In genomic region chr3:52396011-52396906, GRCh38 we compare ENCODE assay signal across 17 cellular contexts. TPM values are rescaled to one million over a fixed set of nuclear protein-coding genes. Genes with fewer than 3 reads are reported as not detected.
DNase-seq lines count a peak whose midpoint lies in the region; ATAC-seq and TF ChIP-seq lines count a peak whose summit lies in the region.
"Had no signal": no experiment of that assay in that cellular context is flagged by ENCODE, and none has a peak within 500 bp of the region (broad histone marks: within the 10 kb centered on the region; RNA-seq: fewer than 3 reads in every experiment).

No MANE protein-coding gene starts in this region.

- peak; percentile 54 for DNase-seq in activated effector memory CD4-positive, alpha-beta T cell treated with anti-CD3 and anti-CD28 coated beads, Interleukin-2, amount 50 U/mL, for 16 hours
- DNase-seq in activated effector memory CD4-positive, alpha-beta T cell treated with Interleukin-2 at 50 U/mL for 16 hours, result no peak
- DNase-seq in cardiac septum (ENCODE audit: low spot score) (peak; percentile 43), mucosa of descending colon (peak in 2 of 3 donors; percentile 14 to 34), upper lobe of right lung (peak; percentile 53), T-helper 17 cell (no peak), HUDEP-2 (lab: John Stamatoyannopoulos, UW; ENCODE audit: unreplicated experiment in 76 of 76) (no peak), SHP77 (lab: John Stamatoyannopoulos, UW) (no peak)
- DNase-seq: 8988T, HFFc6, NCI-H1417 treated with DMSO at 0.1 percent for 48 hours, NCI-H1930, NCI-H226, NCI-H524 treated with DMSO at 0.1 percent for 48 hours, PC-3, RPMI8226 had no signal

- H3K27me3 Mint-ChIP-seq in T-helper 17 cell, result no peaks in the 10 kb centered on the region

- no peak overlapping the region for H3K4me3 Mint-ChIP-seq in T-helper 17 cell
- H3K4me3 Mint-ChIP-seq: HFFc6 had no signal

- H3K4me1 ChIP-seq in mucosa of descending colon (ENCODE audit: low read depth), result peaks cover 7% of the 10 kb centered on the region
- H3K4me1 ChIP-seq in upper lobe of right lung, result no peaks in the 10 kb centered on the region

- H3K36me3 ChIP-seq in mucosa of descending colon (ENCODE audit: low read depth) (no peaks in the 10 kb centered on the region), upper lobe of right lung (peaks cover 15% of the 10 kb centered on the region)

- H3K9me3 ChIP-seq in mucosa of descending colon (no peaks in the 10 kb centered on the region), upper lobe of right lung (no peaks in the 10 kb centered on the region), T-helper 17 cell (ENCODE audit: control insufficient read depth, low read length, poor library complexity, severe bottlenecking) (no peaks in the 10 kb centered on the region)

- TF ChIP-seq CTCF in mucosa of descending colon (IDR thresholded peaks at IDR 0.05), result no peak
- TF ChIP-seq CTCF in upper lobe of right lung (IDR thresholded peaks at IDR 0.05), result no peak

- ATAC-seq in mucosa of descending colon (no peak), upper lobe of right lung (no peak), T-helper 17 cell (no peak)
- ATAC-seq: PC-3 had no signal

- no peak overlapping the region for H3K27ac ChIP-seq in upper lobe of right lung
- H3K27ac ChIP-seq: KMS-11 had no signal

- H3K27ac Mint-ChIP-seq in T-helper 17 cell, result no peak overlapping the region
- H3K27ac Mint-ChIP-seq: HFFc6 had no signal

- H3K27me3 ChIP-seq in upper lobe of right lung, result no peaks in the 10 kb centered on the region

- intact Hi-C loops in cardiac septum (cut with DNase I) (no loop called here), mucosa of descending colon (cut with DNase I, micrococcal nuclease) (no loop called here), upper lobe of right lung (cut with DNase I) (no loop called here)

- peaks cover 3% of the 10 kb centered on the region for H3K4me1 Mint-ChIP-seq in T-helper 17 cell

- peaks cover 12% of the 10 kb centered on the region for H3K36me3 Mint-ChIP-seq in T-helper 17 cell (ENCODE audit: low read depth)

- no peak overlapping the region for H3K4me3 ChIP-seq in mucosa of descending colon
- no peak overlapping the region for H3K4me3 ChIP-seq in upper lobe of right lung

RNA-seq across cellular contexts. Expression of gene BAP1, which starts 13.5 kb away (rescaled TPM):
- total RNA-seq in cardiac septum (53.0 TPM), mucosa of descending colon (10 to 100 TPM; 69.3 to 87.0 (median 84.1) TPM), upper lobe of right lung (71.4 TPM), T-helper 17 cell (100 to 1,000 TPM; 107 to 114 TPM)

RNA-seq across cellular contexts. Expression of gene PHF7, which starts 14.2 kb away (rescaled TPM):
- total RNA-seq in cardiac septum (17.5 TPM), mucosa of descending colon (10 to 100 TPM; 13.9 to 24.7 (median 17.6) TPM), upper lobe of right lung (6.8 TPM), T-helper 17 cell (10 to 100 TPM; 11.1 to 13.0 TPM)

RNA-seq across cellular contexts. Expression of gene SEMA3G, which starts 48.6 kb away (rescaled TPM):
- total RNA-seq in cardiac septum (15.3 TPM), mucosa of descending colon (10 to 100 TPM in 1 of 3 donors, 1 to 10 TPM in 2; 2.7 to 10.2 (median 3.1) TPM), upper lobe of right lung (27.6 TPM), T-helper 17 cell (1 to 10 TPM; 1.5 to 2.3 TPM)
- total RNA-seq: HFFc6 had no signal

RNA-seq across cellular contexts. Expression of gene TNNC1, which starts 57.6 kb away (rescaled TPM):
- 8,054 TPM for total RNA-seq in cardiac septum
- total RNA-seq in mucosa of descending colon, result 1 to 10 TPM in 2 of 3 donors, under 1 TPM in 1; 0.60 to 6.3 (median 2.5) TPM
- total RNA-seq in upper lobe of right lung, result 88.9 TPM
- total RNA-seq in T-helper 17 cell, result 1 to 10 TPM; 3.7 to 3.8 TPM

RNA-seq across cellular contexts. Expression of gene NISCH, which starts 59.1 kb away (rescaled TPM):
- total RNA-seq in cardiac septum (59.1 TPM), mucosa of descending colon (10 to 100 TPM; 57.6 to 91.0 (median 72.1) TPM), upper lobe of right lung (94.6 TPM), T-helper 17 cell (100 to 1,000 TPM; 121 to 146 TPM)

Comparison
In these comparisons a context has a peak if more than half of its experiments do, and no peak if none do; other contexts are left out.
1. DNase-seq: peak in activated effector memory CD4-positive, alpha-beta T cell treated with anti-CD3 and anti-CD28 coated beads, Interleukin-2, amount 50 U/mL, for 16 hours (single experiment), cardiac septum (single experiment), mucosa of descending colon (2 of 3) and upper lobe of right lung (single experiment); none in activated effector memory CD4-positive, alpha-beta T cell treated with Interleukin-2 at 50 U/mL for 16 hours (single experiment), T-helper 17 cell (0 of 3), HUDEP-2 (0 of 76) and SHP77 (0 of 2).